Comparison of ENCODE assay signal across 10 cellular contexts in the genomic region with DNA sequence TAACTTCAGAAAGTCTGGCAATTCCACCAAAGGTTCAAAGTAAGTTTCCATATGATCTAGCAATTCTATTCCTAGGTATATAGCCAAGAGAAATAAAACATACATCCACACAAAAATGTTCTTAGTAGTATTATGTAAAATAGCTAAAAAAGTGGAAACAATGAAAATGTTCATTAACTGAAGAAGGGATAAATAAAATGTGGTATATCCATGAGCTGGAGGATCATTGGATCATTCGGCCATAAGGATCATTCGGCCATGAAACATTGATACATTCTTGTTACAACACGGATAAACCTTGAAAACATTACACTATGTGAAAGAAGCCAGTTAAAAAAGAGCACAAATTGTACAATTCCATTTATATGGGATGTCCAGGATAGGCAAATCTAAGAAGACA. TPM values are rescaled to one million over a fixed set of nuclear protein-coding genes. Genes with fewer than 3 reads are reported as not detected.
DNase-seq lines count a peak whose midpoint lies in the region; ATAC-seq and TF ChIP-seq lines count a peak whose summit lies in the region.
"Had no signal": no experiment of that assay in that cellular context is flagged by ENCODE, and none has a peak within 500 bp of the region (broad histone marks: within the 10 kb centered on the region; RNA-seq: fewer than 3 reads in every experiment).

No MANE protein-coding gene starts in this region.

- H3K9me3 Mint-ChIP-seq in stimulated activated naive CD8-positive, alpha-beta T cell treated with anti-CD3 and anti-CD28 coated beads, Interleukin-15, Interleukin-2, amounts not matched to agents 100 ng/mL and 50 ng/mL, for 24 hours, result no peaks in the 10 kb centered on the region
- no peaks in the 10 kb centered on the region for H3K9me3 Mint-ChIP-seq in activated T-helper 2 cell treated with anti-CD3 and anti-CD28 coated beads, Interferon-gamma antibody, Interleukin-2, Interleukin-4, amounts not matched to agents 10 μg/mL and 5 μg/mL and 100 μg/mL, durations not matched to agents 14 hours and 24 hours and 36 hours

- H3K4ac ChIP-seq in mesenchymal stem cell (ENCODE audit: low read depth in 1 of 2, low read length in 2 of 2), result no peak overlapping the region

- H3K79me1 ChIP-seq in mesenchymal stem cell (replicated peaks; ENCODE audit: low read length, poor library complexity, severe bottlenecking), result peaks cover 4% of the 10 kb centered on the region

- H3K27ac ChIP-seq in mesenchymal stem cell (ENCODE audit: low read length, poor library complexity, severe bottlenecking) (no peak overlapping the region), vagina (no peak overlapping the region), transverse colon (no peak overlapping the region)

- no peak overlapping the region for H2BK15ac ChIP-seq in mesenchymal stem cell (ENCODE audit: low read depth, poor library complexity, severe bottlenecking)

- no peak for DNase-seq in stimulated activated naive CD8-positive, alpha-beta T cell treated with anti-CD3 and anti-CD28 coated beads, Interleukin-15, Interleukin-2, amounts not matched to agents 100 U/mL and 50 U/mL, for 24 hours
- DNase-seq in activated T-helper 2 cell treated with anti-CD3 and anti-CD28 coated beads, Interferon-gamma antibody, Interleukin-2, Interleukin-4, amounts not matched to agents 10 μg/mL and 5 μg/mL and 100 μg/mL, durations not matched to agents 14 hours and 24 hours and 36 hours (ENCODE audit: low spot score), result no peak
- DNase-seq in mesenchymal stem cell, result no peak
- no peak for DNase-seq in vagina (ENCODE audit: extremely low spot score in 2 of 2)
- DNase-seq in NCI-H2227 treated with DMSO at 0.1 percent for 48 hours (lab: John Stamatoyannopoulos, UW), result no peak
- no peak for DNase-seq in transverse colon
- DNase-seq: activated CD8-positive, alpha-beta memory T cell treated with anti-CD3 and anti-CD28 coated beads, Interleukin-2, amount 50 U/mL, for 4 hours; left ventricle myocardium superior had no signal

- H3K27me3 Mint-ChIP-seq in stimulated activated naive CD8-positive, alpha-beta T cell treated with anti-CD3 and anti-CD28 coated beads, Interleukin-15, Interleukin-2, amounts not matched to agents 100 ng/mL and 50 ng/mL, for 24 hours, result no peaks in the 10 kb centered on the region
- H3K27me3 Mint-ChIP-seq in activated T-helper 2 cell treated with anti-CD3 and anti-CD28 coated beads, Interferon-gamma antibody, Interleukin-2, Interleukin-4, amounts not matched to agents 10 μg/mL and 5 μg/mL and 100 μg/mL, durations not matched to agents 14 hours and 24 hours and 36 hours (ENCODE audit: low read depth), result no peaks in the 10 kb centered on the region

- peaks cover 51% of the 10 kb centered on the region for H3K36me3 Mint-ChIP-seq in stimulated activated naive CD8-positive, alpha-beta T cell treated with anti-CD3 and anti-CD28 coated beads, Interleukin-15, Interleukin-2, amounts not matched to agents 100 ng/mL and 50 ng/mL, for 24 hours (ENCODE audit: low read depth)
- peaks cover 61% of the 10 kb centered on the region for H3K36me3 Mint-ChIP-seq in activated T-helper 2 cell treated with anti-CD3 and anti-CD28 coated beads, Interferon-gamma antibody, Interleukin-2, Interleukin-4, amounts not matched to agents 10 μg/mL and 5 μg/mL and 100 μg/mL, durations not matched to agents 14 hours and 24 hours and 36 hours (ENCODE audit: low read depth)

- H3K27me3 ChIP-seq in mesenchymal stem cell (ENCODE audit: control insufficient read depth in 1 of 2, insufficient read depth in 1 of 2, low read length in 2 of 2) (no peaks in the 10 kb centered on the region), vagina (no peaks in the 10 kb centered on the region), transverse colon (no peaks in the 10 kb centered on the region)

- H2BK12ac ChIP-seq in mesenchymal stem cell (ENCODE audit: low read length in 2 of 2), result no peak overlapping the region

- no peak overlapping the region for H3K27ac Mint-ChIP-seq in stimulated activated naive CD8-positive, alpha-beta T cell treated with anti-CD3 and anti-CD28 coated beads, Interleukin-15, Interleukin-2, amounts not matched to agents 100 ng/mL and 50 ng/mL, for 24 hours
- H3K27ac Mint-ChIP-seq in activated T-helper 2 cell treated with anti-CD3 and anti-CD28 coated beads, Interferon-gamma antibody, Interleukin-2, Interleukin-4, amounts not matched to agents 10 μg/mL and 5 μg/mL and 100 μg/mL, durations not matched to agents 14 hours and 24 hours and 36 hours, result no peak overlapping the region

- H3K4me3 ChIP-seq in mesenchymal stem cell (ENCODE audit: insufficient read depth in 1 of 2, low read depth in 1 of 2, low read length in 2 of 2), result peak overlapping the region in 1 of 2 experiments; percentile 88
- H3K4me3 ChIP-seq in vagina, result no peak overlapping the region
- peak overlapping the region in 1 of 4 donors; percentile 99 for H3K4me3 ChIP-seq in transverse colon

- no peak for TF ChIP-seq POLR2A in vagina (IDR thresholded peaks at IDR 0.05)
- no peak for TF ChIP-seq POLR2A in transverse colon (IDR thresholded peaks at IDR 0.05)

- H3K18ac ChIP-seq in mesenchymal stem cell (ENCODE audit: low read depth in 1 of 2, low read length in 2 of 2), result no peak overlapping the region

- no peak overlapping the region for H2AK5ac ChIP-seq in mesenchymal stem cell (ENCODE audit: low read length, severe bottlenecking)

- TF ChIP-seq EP300 in transverse colon (IDR thresholded peaks at IDR 0.05; ENCODE audit: low read depth), result no peak

- no peak overlapping the region for H4K91ac ChIP-seq in mesenchymal stem cell (ENCODE audit: low read length)

- H3K4me1 ChIP-seq in mesenchymal stem cell (ENCODE audit: control insufficient read depth, insufficient read depth, low read depth, low read length) (peaks cover 2% of the 10 kb centered on the region), vagina (peaks cover 73% of the 10 kb centered on the region), transverse colon (peaks cover 13 to 69% (median 45%) of the 10 kb centered on the region in 4 donors)

- no peaks in the 10 kb centered on the region for H3K9me3 ChIP-seq in mesenchymal stem cell (ENCODE audit: control insufficient read depth, low read length)
- H3K9me3 ChIP-seq in vagina, result no peaks in the 10 kb centered on the region
- no peaks in the 10 kb centered on the region for H3K9me3 ChIP-seq in transverse colon

- H2BK5ac ChIP-seq in mesenchymal stem cell (ENCODE audit: low read depth, low read length, poor library complexity, severe bottlenecking), result no peak overlapping the region

- ATAC-seq in stimulated activated naive CD8-positive, alpha-beta T cell treated with anti-CD3 and anti-CD28 coated beads, Interleukin-15, Interleukin-2, amounts not matched to agents 100 U/mL and 50 U/mL, for 24 hours, result no peak
- ATAC-seq in GM18519 (IDR thresholded peaks at IDR 0.05; ENCODE audit: low FRiP score, unreplicated experiment), result no peak
- ATAC-seq: left ventricle myocardium superior had no signal

- H3K36me3 ChIP-seq in mesenchymal stem cell (ENCODE audit: control insufficient read depth in 1 of 2, insufficient read depth in 2 of 2, low read depth in 1 of 2, low read length in 2 of 2) (peaks cover under 1 to 5% of the 10 kb centered on the region in 2 experiments), vagina (no peaks in the 10 kb centered on the region), transverse colon (no peaks in the 10 kb centered on the region)

- intact Hi-C loops in activated T-helper 2 cell treated with anti-CD3 and anti-CD28 coated beads, Interferon-gamma antibody, Interleukin-2, Interleukin-4, amounts not matched to agents 10 μg/mL and 5 μg/mL and 100 μg/mL, durations not matched to agents 14 hours and 24 hours and 36 hours (cut with micrococcal nuclease), result loop anchor here (10.0 kb wide), 1 partner anchor 538 kb away; no protein-coding TSS in a partner anchor
- intact Hi-C loops in vagina (cut with DNase I), result loop anchor here (10.0 kb wide), 1 partner anchor 192 kb away; the partner anchor contains the start of gene PPM1L
- intact Hi-C loops in transverse colon (cut with DNase I; ENCODE audit: low total_unique reads), result no loop called here

- WGBS in mesenchymal stem cell, result 100% methylated on average over 2 of the region's 3 CpGs
- WGBS in transverse colon (ENCODE audit: low coverage in 1 of 2), 2 donors, result 83% methylated on average over 3 of the region's 3 CpGs

- no peak overlapping the region for H3K23ac ChIP-seq in mesenchymal stem cell (ENCODE audit: low read length in 2 of 2)

- TF ChIP-seq CTCF in vagina (IDR thresholded peaks at IDR 0.05) (no peak), transverse colon (IDR thresholded peaks at IDR 0.05) (no peak)

- peaks cover 81% of the 10 kb centered on the region for H3K4me1 Mint-ChIP-seq in stimulated activated naive CD8-positive, alpha-beta T cell treated with anti-CD3 and anti-CD28 coated beads, Interleukin-15, Interleukin-2, amounts not matched to agents 100 ng/mL and 50 ng/mL, for 24 hours (ENCODE audit: low read depth)
- peaks cover 50% of the 10 kb centered on the region for H3K4me1 Mint-ChIP-seq in activated T-helper 2 cell treated with anti-CD3 and anti-CD28 coated beads, Interferon-gamma antibody, Interleukin-2, Interleukin-4, amounts not matched to agents 10 μg/mL and 5 μg/mL and 100 μg/mL, durations not matched to agents 14 hours and 24 hours and 36 hours (ENCODE audit: low read depth)

- H2AFZ ChIP-seq in mesenchymal stem cell (ENCODE audit: low read depth, low read length), result no peak overlapping the region

- in situ Hi-C loops in transverse colon (cut with MboI; ENCODE audit: low pct_ligation_motif_present in 1 of 4, low pct_unique_long_range_greater_than_20kb in 1 of 4, low sequenced_read_pairs in 3 of 4), result no loop called here

- no peak overlapping the region for H4K8ac ChIP-seq in mesenchymal stem cell (ENCODE audit: low read length)

- no peak overlapping the region for H2BK120ac ChIP-seq in mesenchymal stem cell (ENCODE audit: low read depth, low read length)

- H3K4me2 ChIP-seq in mesenchymal stem cell (ENCODE audit: low read length, poor library complexity, severe bottlenecking), result peak overlapping the region; percentile 29

- peak overlapping the region; percentile 95 for H3K4me3 Mint-ChIP-seq in stimulated activated naive CD8-positive, alpha-beta T cell treated with anti-CD3 and anti-CD28 coated beads, Interleukin-15, Interleukin-2, amounts not matched to agents 100 ng/mL and 50 ng/mL, for 24 hours
- peak overlapping the region; percentile 69 for H3K4me3 Mint-ChIP-seq in activated T-helper 2 cell treated with anti-CD3 and anti-CD28 coated beads, Interferon-gamma antibody, Interleukin-2, Interleukin-4, amounts not matched to agents 10 μg/mL and 5 μg/mL and 100 μg/mL, durations not matched to agents 14 hours and 24 hours and 36 hours (ENCODE audit: low read depth)

- peak overlapping the region; percentile 96 for H3K9ac ChIP-seq in mesenchymal stem cell (ENCODE audit: low read length)

- no peak overlapping the region for H3K14ac ChIP-seq in mesenchymal stem cell (ENCODE audit: low read length in 2 of 2)

RNA-seq across cellular contexts. Expression of gene KPNA4, which starts 2.4 kb away (rescaled TPM):
- 69.8 and 71.2 TPM in 2 replicates for total RNA-seq in activated T-helper 2 cell treated with anti-CD3 and anti-CD28 coated beads, Interferon-gamma antibody, Interleukin-2, Interleukin-4, amounts not matched to agents 10 μg/mL and 5 μg/mL and 100 μg/mL, durations not matched to agents 14 hours and 24 hours and 36 hours
- polyA plus RNA-seq in mesenchymal stem cell (2013, experiment 1 of 2), result 22.4 TPM
- polyA plus RNA-seq in mesenchymal stem cell (2013, experiment 2 of 2), result 25.8 TPM
- total RNA-seq in vagina, result 24.8 TPM
- 10 to 100 TPM; 13.8 to 29.7 (median 22.7) TPM for total RNA-seq in transverse colon
